ENCODE assay signal across 8 cellular contexts in the genomic region with DNA sequence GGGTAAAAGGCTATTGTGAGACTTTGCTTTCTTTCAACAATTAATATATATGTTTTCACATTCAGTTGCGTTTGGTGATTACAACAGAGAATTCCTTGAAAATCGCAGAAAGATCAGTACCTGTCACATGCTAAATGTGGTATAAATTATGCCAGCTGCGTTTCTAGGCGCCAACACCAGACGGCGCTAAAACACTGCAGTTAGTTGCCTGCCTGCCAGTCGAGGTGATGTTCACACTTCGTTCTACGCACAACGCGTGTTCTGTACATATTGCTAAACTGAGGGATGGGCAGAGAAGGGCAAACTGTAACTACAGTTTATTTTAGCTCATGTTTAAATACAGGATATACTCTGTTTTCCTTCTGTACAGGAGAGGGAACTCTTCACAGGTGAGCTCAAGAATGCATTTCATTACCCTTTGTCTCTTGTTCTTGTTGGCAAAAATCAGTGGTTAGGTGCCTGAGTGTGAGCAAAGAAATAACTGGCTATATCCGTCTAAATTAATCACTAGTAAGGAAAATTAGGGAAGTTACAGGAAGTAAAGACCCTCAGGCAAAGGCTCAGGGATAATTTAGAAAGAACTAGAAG.
DNase-seq lines count a peak whose midpoint lies in the region; ATAC-seq and TF ChIP-seq lines count a peak whose summit lies in the region.

No MANE protein-coding gene starts in this region.

- no peaks in the 10 kb centered on the region for H3K27me3 ChIP-seq in left ventricle myocardium inferior (ENCODE audit: low read depth)

- ATAC-seq in GM19324 (IDR thresholded peaks at IDR 0.05; ENCODE audit: low FRiP score, unreplicated experiment) (peak; percentile 58), sciatic nerve (no peak), HG02571 (IDR thresholded peaks at IDR 0.05; ENCODE audit: unreplicated experiment) (no peak)
- ATAC-seq in activated T-cell treated with anti-CD3 and anti-CD28 coated beads, Interleukin-2, amount 50 U/mL, for 72 hours (replicated peaks in 1 of 2): no peak

- H3K9me3 ChIP-seq in left ventricle myocardium inferior (replicated peaks): no peaks in the 10 kb centered on the region

- H3K9me3 Mint-ChIP-seq in activated T-cell treated with anti-CD3 and anti-CD28 coated beads, Interleukin-2, amount 50 U/mL, for 72 hours: no peaks in the 10 kb centered on the region

- no peak overlapping the region for H3K4me3 ChIP-seq in left ventricle myocardium inferior

- H3K27ac Mint-ChIP-seq in activated T-cell treated with anti-CD3 and anti-CD28 coated beads, Interleukin-2, amount 50 U/mL, for 72 hours: no peak overlapping the region

- H3K4me1 Mint-ChIP-seq in activated T-cell treated with anti-CD3 and anti-CD28 coated beads, Interleukin-2, amount 50 U/mL, for 72 hours (ENCODE audit: low read depth): no peaks in the 10 kb centered on the region

- intact Hi-C loops in left ventricle myocardium inferior (cut with micrococcal nuclease) (no loop called here), sciatic nerve (cut with DNase I) (no loop called here)

- DNase-seq in COLO668 (lab: John Stamatoyannopoulos, UW; ENCODE audit: unreplicated experiment) (peak; percentile 13), NAMALWA (ENCODE audit: low spot score) (peak; percentile 53), left ventricle myocardium inferior (peak; percentile 29), sciatic nerve (ENCODE audit: low spot score) (peak; percentile 68), middle frontal gyrus (ENCODE audit: extremely low spot score, low spot score) (no peak)
- DNase-seq in activated T-cell treated with anti-CD3 and anti-CD28 coated beads, Interleukin-2, amount 50 U/mL, for 72 hours: peak; percentile 27 to 37

- peak; percentile 77 for TF ChIP-seq CTCF in left ventricle myocardium inferior (IDR thresholded peaks at IDR 0.05; ENCODE audit: borderline replicate concordance)

- no peaks in the 10 kb centered on the region for H3K4me1 ChIP-seq in left ventricle myocardium inferior

- no peak overlapping the region for H3K27ac ChIP-seq in left ventricle myocardium inferior (replicated peaks)

- no peak overlapping the region for H3K4me3 Mint-ChIP-seq in activated T-cell treated with anti-CD3 and anti-CD28 coated beads, Interleukin-2, amount 50 U/mL, for 72 hours

- no peaks in the 10 kb centered on the region for H3K27me3 Mint-ChIP-seq in activated T-cell treated with anti-CD3 and anti-CD28 coated beads, Interleukin-2, amount 50 U/mL, for 72 hours (ENCODE audit: low read depth)

- H3K36me3 ChIP-seq in left ventricle myocardium inferior: no peaks in the 10 kb centered on the region

- H3K36me3 Mint-ChIP-seq in activated T-cell treated with anti-CD3 and anti-CD28 coated beads, Interleukin-2, amount 50 U/mL, for 72 hours (ENCODE audit: insufficient read depth in 2 of 2): no peaks in the 10 kb centered on the region
